Comparison of ENCODE assay signal across 1 cellular context in the genomic region with DNA sequence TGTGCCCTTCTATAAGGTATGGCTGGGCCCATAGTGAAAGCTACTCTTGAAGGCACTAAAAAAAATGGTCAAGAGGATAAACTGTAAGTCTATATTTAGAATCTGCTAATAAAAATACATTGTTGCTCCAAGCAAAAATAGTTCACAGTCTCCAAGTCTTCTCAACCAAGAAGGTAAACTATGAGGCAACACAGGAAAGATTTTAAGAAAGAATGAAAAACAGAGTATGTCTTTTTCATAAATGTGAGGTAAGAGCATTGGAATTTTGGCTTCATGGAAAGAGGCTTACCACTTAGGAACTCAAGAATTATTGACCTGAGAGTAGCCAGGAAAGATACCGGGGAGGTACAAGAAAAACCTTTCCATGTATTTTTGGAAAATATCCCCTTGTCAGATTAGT.
TF ChIP-seq lines count a peak whose summit lies in the region.

No MANE protein-coding gene starts in this region.

TF ChIP-seq in WTC11, 78 proteins besides CTCF, POLR2A, EP300 and RAD21 (continued from another document):
- TF ChIP-seq, protein P1, sequence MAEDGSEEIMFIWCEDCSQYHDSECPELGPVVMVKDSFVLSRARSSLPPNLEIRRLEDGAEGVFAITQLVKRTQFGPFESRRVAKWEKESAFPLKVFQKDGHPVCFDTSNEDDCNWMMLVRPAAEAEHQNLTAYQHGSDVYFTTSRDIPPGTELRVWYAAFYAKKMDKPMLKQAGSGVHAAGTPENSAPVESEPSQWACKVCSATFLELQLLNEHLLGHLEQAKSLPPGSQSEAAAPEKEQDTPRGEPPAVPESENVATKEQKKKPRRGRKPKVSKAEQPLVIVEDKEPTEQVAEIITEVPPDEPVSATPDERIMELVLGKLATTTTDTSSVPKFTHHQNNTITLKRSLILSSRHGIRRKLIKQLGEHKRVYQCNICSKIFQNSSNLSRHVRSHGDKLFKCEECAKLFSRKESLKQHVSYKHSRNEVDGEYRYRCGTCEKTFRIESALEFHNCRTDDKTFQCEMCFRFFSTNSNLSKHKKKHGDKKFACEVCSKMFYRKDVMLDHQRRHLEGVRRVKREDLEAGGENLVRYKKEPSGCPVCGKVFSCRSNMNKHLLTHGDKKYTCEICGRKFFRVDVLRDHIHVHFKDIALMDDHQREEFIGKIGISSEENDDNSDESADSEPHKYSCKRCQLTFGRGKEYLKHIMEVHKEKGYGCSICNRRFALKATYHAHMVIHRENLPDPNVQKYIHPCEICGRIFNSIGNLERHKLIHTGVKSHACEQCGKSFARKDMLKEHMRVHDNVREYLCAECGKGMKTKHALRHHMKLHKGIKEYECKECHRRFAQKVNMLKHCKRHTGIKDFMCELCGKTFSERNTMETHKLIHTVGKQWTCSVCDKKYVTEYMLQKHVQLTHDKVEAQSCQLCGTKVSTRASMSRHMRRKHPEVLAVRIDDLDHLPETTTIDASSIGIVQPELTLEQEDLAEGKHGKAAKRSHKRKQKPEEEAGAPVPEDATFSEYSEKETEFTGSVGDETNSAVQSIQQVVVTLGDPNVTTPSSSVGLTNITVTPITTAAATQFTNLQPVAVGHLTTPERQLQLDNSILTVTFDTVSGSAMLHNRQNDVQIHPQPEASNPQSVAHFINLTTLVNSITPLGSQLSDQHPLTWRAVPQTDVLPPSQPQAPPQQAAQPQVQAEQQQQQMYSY (CRISPR knock-in tag; IDR thresholded peaks at IDR 0.05), result no peak
- TF ChIP-seq, protein P2, sequence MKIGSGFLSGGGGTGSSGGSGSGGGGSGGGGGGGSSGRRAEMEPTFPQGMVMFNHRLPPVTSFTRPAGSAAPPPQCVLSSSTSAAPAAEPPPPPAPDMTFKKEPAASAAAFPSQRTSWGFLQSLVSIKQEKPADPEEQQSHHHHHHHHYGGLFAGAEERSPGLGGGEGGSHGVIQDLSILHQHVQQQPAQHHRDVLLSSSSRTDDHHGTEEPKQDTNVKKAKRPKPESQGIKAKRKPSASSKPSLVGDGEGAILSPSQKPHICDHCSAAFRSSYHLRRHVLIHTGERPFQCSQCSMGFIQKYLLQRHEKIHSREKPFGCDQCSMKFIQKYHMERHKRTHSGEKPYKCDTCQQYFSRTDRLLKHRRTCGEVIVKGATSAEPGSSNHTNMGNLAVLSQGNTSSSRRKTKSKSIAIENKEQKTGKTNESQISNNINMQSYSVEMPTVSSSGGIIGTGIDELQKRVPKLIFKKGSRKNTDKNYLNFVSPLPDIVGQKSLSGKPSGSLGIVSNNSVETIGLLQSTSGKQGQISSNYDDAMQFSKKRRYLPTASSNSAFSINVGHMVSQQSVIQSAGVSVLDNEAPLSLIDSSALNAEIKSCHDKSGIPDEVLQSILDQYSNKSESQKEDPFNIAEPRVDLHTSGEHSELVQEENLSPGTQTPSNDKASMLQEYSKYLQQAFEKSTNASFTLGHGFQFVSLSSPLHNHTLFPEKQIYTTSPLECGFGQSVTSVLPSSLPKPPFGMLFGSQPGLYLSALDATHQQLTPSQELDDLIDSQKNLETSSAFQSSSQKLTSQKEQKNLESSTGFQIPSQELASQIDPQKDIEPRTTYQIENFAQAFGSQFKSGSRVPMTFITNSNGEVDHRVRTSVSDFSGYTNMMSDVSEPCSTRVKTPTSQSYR (CRISPR knock-in tag; IDR thresholded peaks at IDR 0.05), result no peak
